In genomic region chr10:129151281-129151680, GRCh38 we compare ENCODE assay signal across 27 cellular contexts.
DNase-seq lines count a peak whose midpoint lies in the region; ATAC-seq and TF ChIP-seq lines count a peak whose summit lies in the region.
"Had no signal": no experiment of that assay in that cellular context is flagged by ENCODE, and none has a peak within 500 bp of the region (broad histone marks: within the 10 kb centered on the region; RNA-seq: fewer than 3 reads in every experiment).

No MANE protein-coding gene starts in this region.

- no peak for TF ChIP-seq CTCF in esophagus muscularis mucosa (IDR thresholded peaks at IDR 0.05)

- no peak for ATAC-seq in esophagus mucosa
- ATAC-seq: A549; CD8-positive, alpha-beta T cell had no signal

- peaks cover 0 to 15% (median 2%) of the 10 kb centered on the region in 4 donors for H3K9me3 ChIP-seq in esophagus muscularis mucosa
- H3K9me3 ChIP-seq: A549, BE2C, BLaER1, Caco-2 had no signal

- no peak overlapping the region for H3K4me3 ChIP-seq in esophagus muscularis mucosa
- H3K4me3 ChIP-seq: A549; BLaER1; BLaER1 treated with 17β-estradiol and CSF1 and Interleukin-3, amounts not matched to agents 10 nM and 100 nM had no signal

- 79% methylated on average over 1 of the region's 1 CpG for WGBS in esophagus muscularis mucosa

- no peak for TF ChIP-seq POLR2A in esophagus muscularis mucosa (IDR thresholded peaks at IDR 0.05; ENCODE audit: low read depth)

- no peaks in the 10 kb centered on the region for H3K4me1 ChIP-seq in esophagus muscularis mucosa
- H3K4me1 ChIP-seq: A549; BLaER1; BLaER1 treated with 17β-estradiol and CSF1 and Interleukin-3, amounts not matched to agents 10 nM and 100 nM; Caco-2 had no signal

- intact Hi-C loops in esophagus muscularis mucosa (cut with DNase I) = no loop called here

- H3K27ac ChIP-seq in esophagus muscularis mucosa (replicated peaks in 1 of 4) = no peak overlapping the region
- H3K27ac ChIP-seq: 22Rv1; A549; BLaER1; BLaER1 treated with 17β-estradiol and CSF1 and Interleukin-3, amounts not matched to agents 10 nM and 100 nM; C4-2B had no signal

- no peaks in the 10 kb centered on the region for H3K36me3 ChIP-seq in esophagus muscularis mucosa
- H3K36me3 ChIP-seq: BE2C; BLaER1; BLaER1 treated with 17β-estradiol and CSF1 and Interleukin-3, amounts not matched to agents 10 nM and 100 nM had no signal

- TF ChIP-seq EP300 in esophagus muscularis mucosa (IDR thresholded peaks at IDR 0.05) = no peak

- peak; percentile 90 for DNase-seq in esophagus muscularis mucosa (ENCODE audit: extremely low spot score)
- DNase-seq: 8988T; ACHN; AML-193; BE2C; C1 segment of cervical spinal cord; Caco-2; Calu3; CD4-positive, alpha-beta memory T cell; CD4-positive, alpha-beta T cell; CD4-positive, CD25-positive, alpha-beta regulatory T cell; CD8-positive, alpha-beta memory T cell; CD8-positive, alpha-beta T cell; COR-L47; DMS 273 treated with DMSO at 0.1 percent for 48 hours; DMS153; DMS53; DMS79; DMS79 treated with DMSO at 0.1 percent for 48 hours; DND-41; EL had no signal

- peaks cover 0 to 14% (median 0%) of the 10 kb centered on the region in 4 donors for H3K27me3 ChIP-seq in esophagus muscularis mucosa
- H3K27me3 ChIP-seq: BE2C; BLaER1; BLaER1 treated with 17β-estradiol and CSF1 and Interleukin-3, amounts not matched to agents 10 nM and 100 nM had no signal
